ENCODE assay signal across 20 cellular contexts in the genomic region with DNA sequence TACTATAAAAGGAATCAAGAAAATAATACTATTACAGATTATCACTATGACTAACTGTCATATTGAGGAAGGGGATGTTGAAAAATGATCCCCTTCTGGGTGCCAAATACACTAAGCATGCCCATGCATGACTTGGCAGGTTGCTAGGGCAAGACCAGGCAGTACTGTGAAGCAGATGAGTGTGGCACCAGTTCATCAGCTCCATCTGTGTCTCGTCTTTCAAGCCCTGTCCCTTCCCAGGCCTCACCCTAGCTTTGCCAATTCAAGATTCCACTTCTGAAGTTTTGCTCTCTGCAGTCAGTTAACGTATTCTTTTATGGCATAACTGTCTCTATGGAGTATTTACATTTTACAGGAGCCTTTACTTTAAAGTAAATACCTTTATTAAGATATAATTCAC.
"Had no signal": no experiment of that assay in that cellular context is flagged by ENCODE, and none has a peak within 500 bp of the region (broad histone marks: within the 10 kb centered on the region; RNA-seq: fewer than 3 reads in every experiment).

No MANE protein-coding gene starts in this region.

- ATAC-seq: activated CD4-positive, CD25-positive, alpha-beta regulatory T cell treated with anti-CD3 and anti-CD28 coated beads, Interleukin-2, amount 50 U/mL, for 24 hours; activated CD8-positive, alpha-beta T cell treated with anti-CD3 and anti-CD28 coated beads for 36 hours had no signal

- H3K4me1 Mint-ChIP-seq: activated naive CD8-positive, alpha-beta T cell treated with anti-CD3 and anti-CD28 coated beads, Interleukin-2, amount 10 ng/mL, durations not matched to agents 7 days and 5 days had no signal

- H3K27ac Mint-ChIP-seq: activated CD8-positive, alpha-beta T cell treated with anti-CD3 and anti-CD28 coated beads for 36 hours; activated naive CD8-positive, alpha-beta T cell treated with anti-CD3 and anti-CD28 coated beads, Interleukin-2, amount 10 ng/mL, durations not matched to agents 7 days and 5 days; T-helper 1 cell treated with Interleukin-12 subunit alpha and Interleukin-12 subunit beta and Interleukin-4 antibody, amounts not matched to agents 30 μg/mL and 1 μg/mL, for 36 hours had no signal

- H3K9me3 Mint-ChIP-seq: activated CD8-positive, alpha-beta T cell treated with anti-CD3 and anti-CD28 coated beads for 36 hours; activated naive CD8-positive, alpha-beta T cell treated with anti-CD3 and anti-CD28 coated beads, Interleukin-2, amount 10 ng/mL, durations not matched to agents 7 days and 5 days; T-helper 1 cell treated with Interleukin-12 subunit alpha and Interleukin-12 subunit beta and Interleukin-4 antibody, amounts not matched to agents 30 μg/mL and 1 μg/mL, for 36 hours had no signal

- H3K4me3 ChIP-seq: adrenal gland, PC-9 had no signal

- H3K27me3 ChIP-seq: adrenal gland had no signal

- H3K4me3 Mint-ChIP-seq: activated CD8-positive, alpha-beta T cell treated with anti-CD3 and anti-CD28 coated beads for 36 hours; activated naive CD8-positive, alpha-beta T cell treated with anti-CD3 and anti-CD28 coated beads, Interleukin-2, amount 10 ng/mL, durations not matched to agents 7 days and 5 days; T-helper 1 cell treated with Interleukin-12 subunit alpha and Interleukin-12 subunit beta and Interleukin-4 antibody, amounts not matched to agents 30 μg/mL and 1 μg/mL, for 36 hours had no signal

- DNase-seq: activated CD4-positive, alpha-beta T cell treated with anti-CD3 and anti-CD28 coated beads for 4 hours; activated CD8-positive, alpha-beta memory T cell treated with anti-CD3 and anti-CD28 coated beads, Interleukin-2, amount 50 U/mL, for 48 hours; activated CD8-positive, alpha-beta T cell treated with anti-CD3 and anti-CD28 coated beads for 36 hours; activated naive CD4-positive, alpha-beta T cell treated with anti-CD3 and anti-CD28 coated beads, Interleukin-2, amount 50 U/mL, for 16 hours; activated naive CD8-positive, alpha-beta T cell treated with anti-CD3 and anti-CD28 coated beads, Interleukin-2, amount 10 ng/mL, durations not matched to agents 7 days and 5 days; activated T-cell treated with anti-CD3 and anti-CD28 coated beads, Interleukin-2, amount 50 U/mL, for 1 hour; adrenal gland; anterior cingulate cortex; central memory CD4-positive, alpha-beta T cell; MV-4-11; NCI-H1092 treated with DMSO at 0.1 percent for 48 hours; NCI-H1417 treated with DMSO at 0.1 percent for 48 hours; NCI-H187; NCI-H2081; NCI-H345; NCI-H510A treated with DMSO at 0.1 percent for 48 hours; PC-9; SHP77 treated with DMSO at 0.1 percent for 48 hours had no signal

- H3K36me3 ChIP-seq: adrenal gland had no signal

- H3K36me3 Mint-ChIP-seq: activated naive CD8-positive, alpha-beta T cell treated with anti-CD3 and anti-CD28 coated beads, Interleukin-2, amount 10 ng/mL, durations not matched to agents 7 days and 5 days had no signal
